Comparison of ENCODE assay signal across 8 cellular contexts in the genomic region with DNA sequence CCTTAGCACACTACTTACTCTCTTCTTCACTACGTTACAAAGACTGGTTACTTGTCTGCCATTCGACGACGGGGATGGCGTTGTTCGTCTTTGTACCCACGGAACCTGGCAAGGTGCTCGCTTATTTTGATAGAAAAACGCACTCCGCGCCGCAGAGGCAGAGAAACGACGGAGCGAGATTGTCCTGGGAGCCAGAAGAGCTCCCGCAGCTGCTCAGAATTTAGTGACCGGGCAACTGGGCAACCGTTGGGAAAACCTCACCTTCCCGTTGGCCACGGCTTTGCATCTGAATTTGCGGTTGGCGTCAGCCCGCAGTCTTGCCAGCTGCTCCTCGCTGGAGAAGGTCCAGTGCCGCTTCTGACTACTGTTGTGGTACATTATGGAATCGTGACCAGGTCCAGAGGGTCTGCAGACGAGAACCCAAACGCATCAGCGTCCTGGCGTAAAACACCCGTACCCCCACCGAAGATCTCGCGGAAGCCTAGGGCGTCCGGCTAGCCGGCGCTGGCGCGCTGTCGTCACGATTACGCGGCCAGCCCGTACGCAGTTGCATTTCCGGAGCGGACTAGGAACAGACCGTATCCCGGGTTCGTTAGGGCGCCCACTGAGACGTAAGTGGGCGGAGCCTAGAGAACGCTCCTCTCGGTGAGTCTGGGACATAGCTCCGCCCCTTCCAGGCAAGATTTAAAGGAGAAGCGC. TPM values are rescaled to one million over a fixed set of nuclear protein-coding genes. Genes with fewer than 3 reads are reported as not detected.
DNase-seq lines count a peak whose midpoint lies in the region; ATAC-seq and TF ChIP-seq lines count a peak whose summit lies in the region.

A gene (minus strand): TSS at position 514 of the 699 bp plus-strand sequence. CDS start 136 bp downstream, at position 378.

- no peaks in the 10 kb centered on the region for H3K9me3 ChIP-seq in colonic mucosa

- H3K27me3 ChIP-seq in BJ (ENCODE audit: control insufficient read depth, insufficient read depth, low read length) (no peaks in the 10 kb centered on the region), colonic mucosa (no peaks in the 10 kb centered on the region)

- H3K4me1 ChIP-seq in colonic mucosa, result no peaks in the 10 kb centered on the region

- DNase-seq in BJ (ENCODE audit: low read depth) (peak; percentile 87), NCI-H526 treated with DMSO at 0.1 percent for 48 hours (lab: John Stamatoyannopoulos, UW) (peak; percentile 88), colonic mucosa (peak; percentile 98), kidney tubule cell (ENCODE audit: low spot score) (peak; percentile 98)
- DNase-seq in activated CD4-positive, alpha-beta T cell treated with anti-CD3 and anti-CD28 coated beads, Interleukin-2, amount 10 ng/mL, durations not matched to agents 24 days and 14 days, result peak; percentile 99
- peak; percentile 84 to 95 (median 90) for DNase-seq in stimulated activated CD4-positive, alpha-beta T cell treated with anti-CD3 and anti-CD28 coated beads, Interleukin-1b, Interleukin-23, amount 100 ng/mL, for 24 hours (ENCODE audit: low read depth in 4 of 4, low spot score in 1 of 4)

- ATAC-seq in GM19324 (IDR thresholded peaks at IDR 0.05; ENCODE audit: low FRiP score, unreplicated experiment) (peak; percentile 100), HG03469 (IDR thresholded peaks at IDR 0.05; ENCODE audit: unreplicated experiment) (peak; percentile 99)

- H3K27me3 Mint-ChIP-seq in activated CD4-positive, alpha-beta T cell treated with anti-CD3 and anti-CD28 coated beads, Interleukin-2, amount 10 ng/mL, durations not matched to agents 24 days and 14 days, result peaks cover 8% of the 10 kb centered on the region

- peak within 1 kb of the TSS; percentile 94 for H3K27ac Mint-ChIP-seq in activated CD4-positive, alpha-beta T cell treated with anti-CD3 and anti-CD28 coated beads, Interleukin-2, amount 10 ng/mL, durations not matched to agents 24 days and 14 days

- CTCF ChIA-PET in BJ (lab: Yijun Ruan, JAX), result interaction anchor here (1.0 kb wide), 1 partner anchor 343 kb away, joined by 3 read pairs; no protein-coding TSS in a partner anchor

- H3K27ac ChIP-seq in colonic mucosa, result peak within 1 kb of the TSS; percentile 94

- H3K4me3 Mint-ChIP-seq in activated CD4-positive, alpha-beta T cell treated with anti-CD3 and anti-CD28 coated beads, Interleukin-2, amount 10 ng/mL, durations not matched to agents 24 days and 14 days, result peak within 1 kb of the TSS; percentile 96

- H3K9ac ChIP-seq in colonic mucosa (ENCODE audit: low read depth in 2 of 2, low read length in 2 of 2), result peak within 1 kb of the TSS; percentile 89 to 98

- intact Hi-C loops in activated CD4-positive, alpha-beta T cell treated with anti-CD3 and anti-CD28 coated beads, Interleukin-2, amount 10 ng/mL, durations not matched to agents 24 days and 14 days (cut with micrococcal nuclease), result loop anchor here (1.0 to 10.0 kb wide), 6 partner anchors 70 to 852 kb away; a partner anchor contains a TSS
- intact Hi-C loops in colonic mucosa (cut with DNase I), result no loop called here

- POLR2A ChIA-PET in BJ (lab: Charles Lee), result interaction anchor here (0.5 to 0.6 kb wide), 3 partner anchors 70 to 352 kb away, joined by 3 read pairs; no protein-coding TSS in a partner anchor

- H3K36me3 ChIP-seq in BJ (ENCODE audit: control insufficient read depth, insufficient read depth, low read length) (no peaks in the 10 kb centered on the region), colonic mucosa (peaks cover 2% of the 10 kb centered on the region)

- H3K4me1 Mint-ChIP-seq in activated CD4-positive, alpha-beta T cell treated with anti-CD3 and anti-CD28 coated beads, Interleukin-2, amount 10 ng/mL, durations not matched to agents 24 days and 14 days, result peaks cover 32% of the 10 kb centered on the region

- no peaks in the 10 kb centered on the region for H3K9me3 Mint-ChIP-seq in activated CD4-positive, alpha-beta T cell treated with anti-CD3 and anti-CD28 coated beads, Interleukin-2, amount 10 ng/mL, durations not matched to agents 24 days and 14 days

- peak within 1 kb of the TSS; percentile 93 for H3K4me3 ChIP-seq in BJ (ENCODE audit: low read depth, low read length)
- peak within 1 kb of the TSS; percentile 76 for H3K4me3 ChIP-seq in colonic mucosa

- peaks cover 32% of the 10 kb centered on the region for H3K36me3 Mint-ChIP-seq in activated CD4-positive, alpha-beta T cell treated with anti-CD3 and anti-CD28 coated beads, Interleukin-2, amount 10 ng/mL, durations not matched to agents 24 days and 14 days (ENCODE audit: low read depth)

- no peak for TF ChIP-seq CTCF in BJ (IDR thresholded peaks at IDR 0.05; ENCODE audit: insufficient read depth, low read depth, low read length)
- no peak for TF ChIP-seq CTCF in colonic mucosa (IDR thresholded peaks at IDR 0.05)

RNA-seq across cellular contexts. Expression of the gene that starts here (rescaled TPM):
- 53.8 and 62.0 TPM in 2 replicates for polyA plus RNA-seq in BJ (2011; rRNA removed)
- 55.5 and 89.3 TPM in 2 replicates for polyA minus RNA-seq in BJ (2011; rRNA and poly(A)+ RNA removed)
- total RNA-seq in activated CD4-positive, alpha-beta T cell treated with anti-CD3 and anti-CD28 coated beads, Interleukin-2, amount 10 ng/mL, durations not matched to agents 24 days and 14 days, result 67.2 and 75.6 TPM in 2 replicates
- total RNA-seq in colonic mucosa, result 10 to 100 TPM; 36.3 to 41.1 TPM

Comparison
In these comparisons a context has a peak if more than half of its experiments do, and no peak if none do; other contexts are left out.
1. Peak in every context shown above with its lines: DNase-seq, ATAC-seq, H3K4me3 ChIP-seq and H3K27ac ChIP-seq.